In genomic region chr16:53090591-53091507, GRCh38 we compare ENCODE assay signal across 9 cellular contexts. TPM values are rescaled to one million over a fixed set of nuclear protein-coding genes. Genes with fewer than 3 reads are reported as not detected.
DNase-seq lines count a peak whose midpoint lies in the region; ATAC-seq and TF ChIP-seq lines count a peak whose summit lies in the region.
"Had no signal": no experiment of that assay in that cellular context is flagged by ENCODE, and none has a peak within 500 bp of the region (broad histone marks: within the 10 kb centered on the region; RNA-seq: fewer than 3 reads in every experiment).

No MANE protein-coding gene starts in this region.

- peak overlapping the region; percentile 95 for H3K27ac ChIP-seq in AG04450 (ENCODE audit: low read depth, low read length)
- peak overlapping the region; percentile 87 for H3K27ac ChIP-seq in fibroblast of lung (ENCODE audit: insufficient read depth, low read length)

- no peaks in the 10 kb centered on the region for H3K36me3 ChIP-seq in fibroblast of lung (ENCODE audit: control insufficient read depth, insufficient read depth, low read length)

- DNase-seq in AG04450 (ENCODE audit: low read depth, low spot score) (peak; percentile 96), fibroblast of lung (ENCODE audit: low read depth in 2 of 2) (peak; percentile 99 to 100), natural killer cell (peak; percentile 21), NCI-H774 (lab: John Stamatoyannopoulos, UW) (no peak)
- DNase-seq in T-helper 2 cell treated with Interferon-gamma antibody and Interleukin-4, amounts not matched to agents 5 μg/mL and 100 μg/mL, for 36 hours (ENCODE audit: low spot score), result no peak

- H3K4me2 ChIP-seq in fibroblast of lung (ENCODE audit: extremely low read depth, insufficient read depth, low read length), result peak overlapping the region; percentile 86

- no peaks in the 10 kb centered on the region for H3K27me3 Mint-ChIP-seq in T-helper 2 cell treated with Interferon-gamma antibody and Interleukin-4, amounts not matched to agents 5 μg/mL and 100 μg/mL, for 36 hours (ENCODE audit: low read depth)
- no peaks in the 10 kb centered on the region for H3K27me3 Mint-ChIP-seq in natural killer cell (ENCODE audit: low read depth in 2 of 2)

- H3K4me3 ChIP-seq in AG04450 (ENCODE audit: low read depth, low read length) (peak overlapping the region; percentile 29), fibroblast of lung (replicated peaks in 1 of 4; ENCODE audit: control extremely low read depth in 1 of 4, insufficient read depth in 1 of 4, low read depth in 3 of 4, low read length in 4 of 4) (peak overlapping the region; percentile 5 to 41 (median 26))

- H3K9me3 ChIP-seq in AG04450 (ENCODE audit: control insufficient read depth, insufficient read depth, low read length) (no peaks in the 10 kb centered on the region), fibroblast of lung (ENCODE audit: control insufficient read depth, insufficient read depth, low read depth, low read length) (no peaks in the 10 kb centered on the region)

- H3K79me2 ChIP-seq in fibroblast of lung (ENCODE audit: control insufficient read depth, insufficient read depth, low read length), result peaks cover 6% of the 10 kb centered on the region

- H3K9me3 Mint-ChIP-seq in T-helper 2 cell treated with Interferon-gamma antibody and Interleukin-4, amounts not matched to agents 5 μg/mL and 100 μg/mL, for 36 hours, result no peaks in the 10 kb centered on the region
- no peaks in the 10 kb centered on the region for H3K9me3 Mint-ChIP-seq in natural killer cell

- H3K36me3 Mint-ChIP-seq in T-helper 2 cell treated with Interferon-gamma antibody and Interleukin-4, amounts not matched to agents 5 μg/mL and 100 μg/mL, for 36 hours (ENCODE audit: low read depth), result peaks cover 3% of the 10 kb centered on the region
- H3K36me3 Mint-ChIP-seq in natural killer cell, result no peaks in the 10 kb centered on the region

- H3K9ac ChIP-seq in fibroblast of lung (ENCODE audit: insufficient read depth, low read length), result peak overlapping the region; percentile 41

- H3K4me1 ChIP-seq in fibroblast of lung (ENCODE audit: control insufficient read depth, extremely low read depth, insufficient read depth, low read length), result peaks cover 25% of the 10 kb centered on the region

- H3K4me1 Mint-ChIP-seq in T-helper 2 cell treated with Interferon-gamma antibody and Interleukin-4, amounts not matched to agents 5 μg/mL and 100 μg/mL, for 36 hours (ENCODE audit: low read depth), result peaks cover 29% of the 10 kb centered on the region
- peaks cover 41 to 57% of the 10 kb centered on the region in 2 donors for H3K4me1 Mint-ChIP-seq in natural killer cell

- H3K27me3 ChIP-seq in AG04450 (ENCODE audit: control insufficient read depth, insufficient read depth, low read length), result no peaks in the 10 kb centered on the region
- H3K27me3 ChIP-seq in fibroblast of lung (ENCODE audit: control insufficient read depth, insufficient read depth, low read length), result no peaks in the 10 kb centered on the region

- H3K27ac Mint-ChIP-seq in T-helper 2 cell treated with Interferon-gamma antibody and Interleukin-4, amounts not matched to agents 5 μg/mL and 100 μg/mL, for 36 hours, result peak overlapping the region; percentile 42
- H3K27ac Mint-ChIP-seq in natural killer cell, result peak overlapping the region; percentile 13 to 64

- intact Hi-C loops in natural killer cell (cut with micrococcal nuclease), result loop anchor here (10.0 kb wide), 1 partner anchor 364 kb away; no protein-coding TSS in a partner anchor

- POLR2A ChIA-PET in AG04450 (lab: Yijun Ruan, JAX), result interaction anchor here (0.6 to 2.5 kb wide), 6 partner anchors 8 to 116 kb away, joined by 3 to 22 read pairs (median 4); partner anchors contain the start of gene CHD9NB

- no peaks in the 10 kb centered on the region for H4K20me1 ChIP-seq in fibroblast of lung (ENCODE audit: control insufficient read depth, extremely low read depth, insufficient read depth, low read length)

- H2AFZ ChIP-seq in fibroblast of lung (ENCODE audit: low read length), result peak overlapping the region; percentile 4

- no peak overlapping the region for H3K4me3 Mint-ChIP-seq in T-helper 2 cell treated with Interferon-gamma antibody and Interleukin-4, amounts not matched to agents 5 μg/mL and 100 μg/mL, for 36 hours
- peak overlapping the region; percentile 83 for H3K4me3 Mint-ChIP-seq in natural killer cell

- TF ChIP-seq CTCF in AG04450 (IDR thresholded peaks at IDR 0.05; ENCODE audit: low read depth, low read length), result no peak
- no peak for TF ChIP-seq CTCF in fibroblast of lung (conservative IDR thresholded peaks at IDR 0.05 in 1 of 2, IDR thresholded peaks at IDR 0.05 in 1 of 2; ENCODE audit: low read depth in 1 of 2, low read length in 2 of 2)
- no peak for TF ChIP-seq CTCF in natural killer cell (IDR thresholded peaks at IDR 0.05)

- ATAC-seq in GM18909 (IDR thresholded peaks at IDR 0.05; ENCODE audit: poor library complexity, unreplicated experiment) (peak; percentile 63), HG03108 (IDR thresholded peaks at IDR 0.05; ENCODE audit: unreplicated experiment) (peak; percentile 45), natural killer cell (peak; percentile 44 to 77 (median 64)), HG02840 (IDR thresholded peaks at IDR 0.05; ENCODE audit: low FRiP score, unreplicated experiment) (no peak)

- CTCF ChIA-PET in AG04450 (lab: Charles Lee), result interaction anchor here (1.2 to 3.2 kb wide), 2 partner anchors 36 to 39 kb away, joined by 3 to 10 read pairs; partner anchors contain the start of gene CHD9

RNA-seq across cellular contexts. Expression of gene CHD9, which starts 36.1 kb away (rescaled TPM):
- polyA plus RNA-seq in AG04450 (2011; rRNA removed), result 27.9 and 42.6 TPM in 2 replicates
- 55.4 and 114 TPM in 2 replicates for polyA minus RNA-seq in AG04450 (2011; rRNA and poly(A)+ RNA removed)
- total RNA-seq in fibroblast of lung, result 47.0 and 60.9 TPM in 2 replicates
- polyA plus RNA-seq in fibroblast of lung, result 25.5 and 32.9 TPM in 2 replicates
- 12.4 and 14.1 TPM in 2 replicates for polyA plus RNA-seq in fibroblast of lung (2012)
- 10.6 TPM in 2 replicates for polyA minus RNA-seq in fibroblast of lung (ENCODE audit: low replicate concordance)
- total RNA-seq in natural killer cell, result 10 to 100 TPM; 81.4 to 85.2 (median 81.9) TPM

RNA-seq across cellular contexts. Expression of gene CHD9NB, which starts 38.2 kb away (rescaled TPM):
- polyA plus RNA-seq in AG04450 (2011; rRNA removed) (1.2 and 1.4 TPM in 2 replicates), fibroblast of lung (0.34 and 0.81 TPM in 2 replicates)
- polyA minus RNA-seq in AG04450 (2011; rRNA and poly(A)+ RNA removed), result 2.5 and 3.6 TPM in 2 replicates
- total RNA-seq in fibroblast of lung (3.6 and 5.3 TPM in 2 replicates), natural killer cell (under 1 TPM in 1 of 3 donors, not detected in 2; 0.26 TPM)
- polyA plus RNA-seq in fibroblast of lung (2012), result 0.86 and 1.3 TPM in 2 replicates
- not detected in 2 replicates for polyA minus RNA-seq in fibroblast of lung (ENCODE audit: low replicate concordance)
- total RNA-seq: mononuclear cell had no signal

Comparison
In these comparisons a context has a peak if more than half of its experiments do, and no peak if none do; other contexts are left out.
1. DNase-seq: peak in AG04450 (single experiment), fibroblast of lung (2 of 2) and natural killer cell (single experiment); none in T-helper 2 cell treated with Interferon-gamma antibody and Interleukin-4, amounts not matched to agents 5 μg/mL and 100 μg/mL, for 36 hours (single experiment) and NCI-H774 (single experiment).